19 cellular contexts compared by ENCODE assay signal in the genomic region with DNA sequence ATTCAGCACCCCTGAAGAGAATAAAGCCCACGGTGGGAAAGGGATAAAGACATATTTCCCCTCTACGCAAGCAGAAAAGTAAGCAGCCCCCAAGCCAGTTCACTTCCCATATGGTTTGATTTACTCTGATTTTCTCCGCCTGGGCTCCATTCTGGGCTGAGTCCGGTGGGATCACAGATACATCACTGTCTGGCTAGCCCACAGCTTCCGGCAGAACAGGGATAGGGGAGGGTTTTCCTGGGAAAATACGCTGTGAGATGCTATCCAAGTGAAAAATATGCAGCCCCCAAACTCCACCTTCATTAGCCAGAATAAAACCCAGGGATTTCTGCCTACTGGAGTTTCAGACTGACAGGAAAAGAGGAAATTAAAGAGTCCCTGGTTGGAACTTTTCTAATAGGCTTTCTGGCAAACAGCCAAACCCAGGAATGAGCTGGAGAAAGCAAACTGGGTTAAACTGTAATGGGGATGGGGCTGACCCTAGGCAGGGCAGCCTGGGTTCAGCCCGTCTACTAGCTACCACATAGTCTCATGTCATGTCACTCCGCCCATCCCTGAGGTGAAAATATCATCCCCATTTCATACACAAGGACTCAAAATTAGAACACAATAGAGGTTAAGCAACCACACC. TPM values are rescaled to one million over a fixed set of nuclear protein-coding genes. Genes with fewer than 3 reads are reported as not detected.
A peak's percentile ranks its signal among the peaks of the same experiment; 100 is the strongest.
DNase-seq lines count a peak whose midpoint lies in the region; ATAC-seq, FAIRE-seq and TF ChIP-seq lines count a peak whose summit lies in the region.
"Had no signal": no experiment of that assay in that cellular context is flagged by ENCODE, and none has a peak within 500 bp of the region (broad histone marks: within the 10 kb centered on the region; RNA-seq: fewer than 3 reads in every experiment).

No MANE protein-coding gene starts in this region.

- no peak for TF ChIP-seq EP300 in K562 (IDR thresholded peaks at IDR 0.05; ENCODE audit: low read length)
- no peak for TF ChIP-seq EP300 in ovary (IDR thresholded peaks at IDR 0.05)

- BruUV-seq in K562 (replicated peaks; lab: Mats Ljungman, UMichigan): no TSS peak

- H3K27me3 ChIP-seq in K562 (ENCODE audit: control insufficient read depth in 2 of 2, insufficient read depth in 2 of 2, low read length in 2 of 2) (peaks cover 3 to 22% of the 10 kb centered on the region in 2 experiments; a peak in 3 of 5 replicates), ovary (no peaks in the 10 kb centered on the region)
- H3K27me3 ChIP-seq: vagina had no signal

- no peaks in the 10 kb centered on the region for H4K20me1 ChIP-seq in K562 (replicated peaks; ENCODE audit: control insufficient read depth, insufficient read depth, low read length)

- H3K27me3 Mint-ChIP-seq in nephron (ENCODE audit: low read depth): no peaks in the 10 kb centered on the region

- H3K36me3 ChIP-seq in K562 (ENCODE audit: control insufficient read depth, insufficient read depth, low read length): no peaks in the 10 kb centered on the region
- H3K36me3 ChIP-seq in ovary: no peaks in the 10 kb centered on the region
- H3K36me3 ChIP-seq: vagina had no signal

- H3K27ac ChIP-seq in K562 (ENCODE audit: extremely low read depth, low read depth, low read length) (no peak overlapping the region), ovary (no peak overlapping the region)
- H3K27ac ChIP-seq: vagina had no signal

- CTCF ChIA-PET in K562 (lab: Yijun Ruan, JAX; ENCODE audit: low intra/inter-chr PET ratio): interaction anchor here (0.5 kb wide), 1 partner anchor 299 kb away, joined by 5 read pairs; no protein-coding TSS in a partner anchor

- peaks cover 7% of the 10 kb centered on the region for H3K36me3 Mint-ChIP-seq in nephron (ENCODE audit: low read depth)

- no peak for FAIRE-seq in K562 (lab: Jason Lieb, UNC)
- FAIRE-seq: endothelial cell of umbilical vein had no signal

- no peak overlapping the region for H2AFZ ChIP-seq in K562 (ENCODE audit: low read depth, low read length)

- 2% methylated on average over 8 of the region's 8 CpGs for WGBS in K562 (ENCODE audit: insufficient coverage, low coverage, missing lambda C conversion rate)
- WGBS in ovary, 3 donors: 28 to 34% (median 30%) methylated on average over 8 of the region's 8 CpGs

- H3K4me3 ChIP-seq in HFF-Myc (replicated peaks; ENCODE audit: low read depth, low read length) (no peak overlapping the region), K562 (no peak overlapping the region), ovary (no peak overlapping the region)
- H3K4me3 ChIP-seq: vagina had no signal

- no peak for ATAC-seq in K562
- no peak for ATAC-seq in GM21526 (IDR thresholded peaks at IDR 0.05; ENCODE audit: low FRiP score, unreplicated experiment)
- ATAC-seq: HCT116 had no signal

- intact Hi-C loops in K562 (cut with micrococcal nuclease) (no loop called here), ovary (cut with DNase I) (no loop called here)

- no peak overlapping the region for H3K4me2 ChIP-seq in K562 (ENCODE audit: insufficient read depth, low read length)

- TF ChIP-seq CTCF in HFF-Myc (IDR thresholded peaks at IDR 0.05; ENCODE audit: low read depth, low read length, missing control alignments) (no peak), K562 (IDR thresholded peaks at IDR 0.05 in 2 of 3, conservative IDR thresholded peaks at IDR 0.05 in 1 of 3; ENCODE audit: insufficient read depth in 2 of 3, low read depth in 1 of 3, low read length in 3 of 3) (no peak), nephron (IDR thresholded peaks at IDR 0.05; ENCODE audit: unreplicated experiment in 3 of 3) (no peak), ovary (IDR thresholded peaks at IDR 0.05) (no peak)

- H3K9me3 ChIP-seq in K562 (replicated peaks; ENCODE audit: control insufficient read depth, insufficient read depth, low read depth, low read length): no peaks in the 10 kb centered on the region
- H3K9me3 ChIP-seq in ovary: no peaks in the 10 kb centered on the region
- H3K9me3 ChIP-seq: vagina had no signal

- H3K4me1 ChIP-seq in K562 (replicated peaks in 1 of 2; ENCODE audit: control insufficient read depth in 2 of 2, insufficient read depth in 2 of 2, low read length in 2 of 2) (peaks cover 0 to 4% of the 10 kb centered on the region in 2 experiments; a peak in 2 of 5 replicates), ovary (ENCODE audit: insufficient read depth) (no peaks in the 10 kb centered on the region)
- H3K4me1 ChIP-seq: vagina had no signal

- DNase-seq in AG20443 (ENCODE audit: low spot score): peak; percentile 13
- DNase-seq in HFF-Myc (ENCODE audit: extremely low read depth, low read depth): peak; percentile 9
- no peak for DNase-seq in K562 (ENCODE audit: extremely low read depth in 1 of 4, low spot score in 3 of 4)
- DNase-seq in ovary: no peak
- DNase-seq in activated effector memory CD4-positive, alpha-beta T cell treated with Interleukin-2 at 50 U/mL for 16 hours: no peak
- DNase-seq: activated CD4-positive, alpha-beta T cell treated with anti-CD3 and anti-CD28 coated beads, Interleukin-2, amount 50 U/mL, for 1 hour; activated naive CD4-positive, alpha-beta T cell treated with Interleukin-2 at 50 U/mL for 16 hours; AML-193; foreskin fibroblast; KG1; kidney glomerular epithelial cell; MV-4-11; occipital lobe; stimulated activated CD4-positive, alpha-beta T cell treated with anti-CD3 and anti-CD28 coated beads, Interleukin-2, amount 100 ng/mL, for 24 hours had no signal

- peak overlapping the region; percentile 90 to 97 (median 94) for H3K27ac Mint-ChIP-seq in nephron

- in situ Hi-C loops in K562 (cut with MboI): no loop called here

- TF ChIP-seq POLR2A in K562 (conservative IDR thresholded peaks at IDR 0.05): no peak
- TF ChIP-seq POLR2A in ovary (IDR thresholded peaks at IDR 0.05): no peak

- H3K79me2 ChIP-seq in K562 (ENCODE audit: control insufficient read depth, insufficient read depth, low read length): no peaks in the 10 kb centered on the region

- no peak for TF ChIP-seq RAD21 in K562 (CRISPR knock-in tag; conservative IDR thresholded peaks at IDR 0.05 in 1 of 2, IDR thresholded peaks at IDR 0.05 in 1 of 2)

- H3K9ac ChIP-seq in K562 (ENCODE audit: insufficient read depth in 1 of 2, low read depth in 2 of 2, low read length in 2 of 2): no peak overlapping the region

- H3K9me1 ChIP-seq in K562 (ENCODE audit: control insufficient read depth, insufficient read depth, low read length): no peaks in the 10 kb centered on the region

- peak overlapping the region; percentile 32 to 66 (median 60) for H3K4me3 Mint-ChIP-seq in nephron

- H3K4me1 Mint-ChIP-seq in nephron: peaks cover 21% of the 10 kb centered on the region

- peaks cover 14% of the 10 kb centered on the region for H3K9me3 Mint-ChIP-seq in nephron

- POLR2A ChIA-PET in K562 (lab: Yijun Ruan, JAX): no interaction called here

TF ChIP-seq in K562, 482 proteins besides CTCF, POLR2A, EP300 and RAD21:
- TF ChIP-seq NFIC (IDR thresholded peaks at IDR 0.05): peak; percentile 50; the same call in 1 of the 2 replicates
- TF ChIP-seq, protein P1, sequence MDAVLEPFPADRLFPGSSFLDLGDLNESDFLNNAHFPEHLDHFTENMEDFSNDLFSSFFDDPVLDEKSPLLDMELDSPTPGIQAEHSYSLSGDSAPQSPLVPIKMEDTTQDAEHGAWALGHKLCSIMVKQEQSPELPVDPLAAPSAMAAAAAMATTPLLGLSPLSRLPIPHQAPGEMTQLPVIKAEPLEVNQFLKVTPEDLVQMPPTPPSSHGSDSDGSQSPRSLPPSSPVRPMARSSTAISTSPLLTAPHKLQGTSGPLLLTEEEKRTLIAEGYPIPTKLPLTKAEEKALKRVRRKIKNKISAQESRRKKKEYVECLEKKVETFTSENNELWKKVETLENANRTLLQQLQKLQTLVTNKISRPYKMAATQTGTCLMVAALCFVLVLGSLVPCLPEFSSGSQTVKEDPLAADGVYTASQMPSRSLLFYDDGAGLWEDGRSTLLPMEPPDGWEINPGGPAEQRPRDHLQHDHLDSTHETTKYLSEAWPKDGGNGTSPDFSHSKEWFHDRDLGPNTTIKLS (IDR thresholded peaks at IDR 0.05; ENCODE audit: borderline replicate concordance, low read depth): no peak

RNA-seq across cellular contexts. Expression of a gene that starts 16.9 kb away (rescaled TPM):
- total RNA-seq in K562 (2011; cell fraction: chromatin; rRNA removed; ENCODE audit: low replicate concordance): not detected in 2 replicates
- not detected in 2 replicates for total RNA-seq in K562 (2011; cell fraction: nucleolus; rRNA removed)
- total RNA-seq in K562 (2011; cell fraction: nucleoplasm; rRNA removed): not detected in 2 replicates
- not detected in 2 replicates for total RNA-seq in K562 (2014; rRNA removed)
- not detected in 2 replicates for total RNA-seq in K562 (2014; rRNA removed; fragmentation: Illumina TruSeq; extraction: Trizol)
- total RNA-seq in K562 (2015; rRNA removed; fragmentation: Illumina TruSeq; extraction: Trizol): not detected in 2 replicates
- total RNA-seq in K562 (2021): not detected in 2 replicates
- polyA plus RNA-seq in K562 (2011; rRNA removed): not detected in 2 replicates
- not detected in 2 replicates for polyA plus RNA-seq in K562 (2011; cell fraction: cytosol; rRNA removed)
- polyA plus RNA-seq in K562 (2011; cell fraction: nucleus; rRNA removed): not detected in 2 replicates
- polyA plus RNA-seq in K562 (2012): not detected in 2 replicates
- not detected in 2 replicates for polyA plus RNA-seq in K562 (2014; fragmentation: Illumina TruSeq; extraction: Trizol)
- polyA plus RNA-seq in K562 (2014; fragmentation: Nextera tagmentation; extraction: Ambion mirVana): not detected
- not detected in 2 replicates for polyA plus RNA-seq in K562 (2014; rRNA removed)
- not detected in 2 replicates for polyA minus RNA-seq in K562 (2011; rRNA and poly(A)+ RNA removed)
- not detected in 2 replicates for polyA minus RNA-seq in K562 (2011; cell fraction: cytosol; rRNA and poly(A)+ RNA removed)
- not detected in 2 replicates for polyA minus RNA-seq in K562 (2011; cell fraction: nucleus; rRNA and poly(A)+ RNA removed)
- under 1 TPM in 1 of 7 donors, not detected in 6; 0.80 TPM for total RNA-seq in ovary
- not detected for polyA plus RNA-seq in ovary
- total RNA-seq: endothelial cell of umbilical vein, occipital lobe had no signal
- polyA plus RNA-seq: endothelial cell of umbilical vein had no signal

Comparison
In these comparisons a context has a peak if more than half of its experiments do, and no peak if none do; other contexts are left out.
1. DNase-seq: peak in AG20443 (single experiment) and HFF-Myc (single experiment); none in K562 (0 of 4), ovary (0 of 5) and activated effector memory CD4-positive, alpha-beta T cell treated with Interleukin-2 at 50 U/mL for 16 hours (single experiment).